ENCODE assay signal across 8 cellular contexts in the genomic region with DNA sequence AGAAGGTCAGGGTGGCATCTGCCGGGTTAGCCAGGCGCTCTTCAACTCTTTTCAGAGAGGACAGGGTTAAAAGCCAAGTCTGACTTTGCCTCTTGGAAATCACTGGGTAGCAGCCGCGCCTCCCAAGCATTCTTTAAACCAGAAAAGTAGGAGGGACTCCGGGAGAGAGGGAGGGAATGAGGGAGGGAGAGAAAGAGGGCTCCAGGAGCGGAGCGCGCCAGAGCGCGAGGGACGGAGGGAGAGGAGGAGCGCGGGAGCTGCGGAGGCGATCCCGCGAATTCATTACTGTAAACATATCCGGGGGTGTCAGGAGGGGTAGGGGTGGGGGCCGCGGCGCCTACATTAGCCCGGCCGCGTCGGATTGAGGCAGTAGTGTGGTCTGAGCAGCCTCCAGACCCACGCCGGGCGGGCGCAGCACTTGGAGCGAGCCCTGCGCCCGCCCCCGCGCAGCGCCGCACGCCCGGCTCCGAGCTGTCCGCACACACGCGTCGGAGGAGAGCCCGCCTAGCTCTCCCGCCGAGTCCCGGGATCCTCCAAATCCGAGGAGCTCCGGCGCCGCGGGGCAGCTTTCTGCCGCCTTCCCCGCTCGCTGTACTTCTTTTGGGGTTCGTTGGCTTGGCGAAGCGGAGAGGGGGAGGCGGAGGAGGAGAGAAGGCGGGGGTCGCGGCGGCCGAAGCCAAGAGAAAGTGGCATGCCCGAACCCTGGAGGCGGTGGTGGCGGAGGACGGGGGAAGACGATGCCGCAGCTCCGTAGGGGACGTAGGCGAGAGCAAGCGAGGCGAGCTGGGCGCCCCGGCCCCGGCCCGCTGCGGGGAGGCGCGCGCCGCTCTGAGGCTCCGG. TPM values are rescaled to one million over a fixed set of nuclear protein-coding genes. Genes with fewer than 3 reads are reported as not detected.
A peak's percentile ranks its signal among the peaks of the same experiment; 100 is the strongest.
DNase-seq lines count a peak whose midpoint lies in the region; ATAC-seq and TF ChIP-seq lines count a peak whose summit lies in the region.

No MANE protein-coding gene starts in this region.

- H3K4me3 ChIP-seq in lower leg skin (ENCODE audit: low read depth, poor library complexity, severe bottlenecking) (peak overlapping the region; percentile 62), thymus (ENCODE audit: low read length) (peak overlapping the region; percentile 11)

- no peaks in the 10 kb centered on the region for H3K36me3 Mint-ChIP-seq in endothelial cell (ENCODE audit: low read depth, unreplicated experiment)

- no peaks in the 10 kb centered on the region for H3K4me1 ChIP-seq in thymus (ENCODE audit: control insufficient read depth, insufficient read depth, low read length)

- TF ChIP-seq CTCF in endothelial cell (IDR thresholded peaks at IDR 0.05; ENCODE audit: unreplicated experiment) (no peak), lower leg skin (IDR thresholded peaks at IDR 0.05) (no peak)

- H3K36me3 ChIP-seq in thymus (ENCODE audit: control insufficient read depth, insufficient read depth): no peaks in the 10 kb centered on the region

- WGBS in lower leg skin, 2 donors: 1% methylated on average over 46 to 61 of the region's 85 CpGs
- WGBS in thymus: 3% methylated on average over 85 of the region's 85 CpGs

- peaks cover 41% of the 10 kb centered on the region for H3K4me1 Mint-ChIP-seq in endothelial cell (ENCODE audit: unreplicated experiment)

- ATAC-seq in GM18505 (IDR thresholded peaks at IDR 0.05; ENCODE audit: unreplicated experiment): no peak
- no peak for ATAC-seq in GM21786 (IDR thresholded peaks at IDR 0.05; ENCODE audit: unreplicated experiment)

- intact Hi-C loops in lower leg skin (cut with DNase I; ENCODE audit: low total_unique reads): no loop called here

- H3K27ac ChIP-seq in thymus (ENCODE audit: low read depth): no peak overlapping the region

- no peaks in the 10 kb centered on the region for H3K9me3 ChIP-seq in thymus (ENCODE audit: control insufficient read depth)

- no peaks in the 10 kb centered on the region for H3K9me3 Mint-ChIP-seq in endothelial cell (ENCODE audit: unreplicated experiment)

- peaks cover 63% of the 10 kb centered on the region for H3K27me3 ChIP-seq in thymus (ENCODE audit: control insufficient read depth, insufficient read depth)

- TF ChIP-seq POLR2A in lower leg skin (IDR thresholded peaks at IDR 0.05) (no peak), GM18505 (IDR thresholded peaks at IDR 0.05; ENCODE audit: borderline replicate concordance, extremely low read depth, insufficient read depth, insufficient read length) (no peak)

- peaks cover 28% of the 10 kb centered on the region for H3K27me3 Mint-ChIP-seq in endothelial cell (ENCODE audit: unreplicated experiment)

- H3K27ac Mint-ChIP-seq in endothelial cell (ENCODE audit: unreplicated experiment): no peak overlapping the region

- DNase-seq in GM03348 (ENCODE audit: low spot score): peak; percentile 86
- peak; percentile 50 for DNase-seq in NCI-H510A treated with DMSO at 0.1 percent for 48 hours (lab: John Stamatoyannopoulos, UW)
- DNase-seq in endothelial cell (ENCODE audit: low spot score): peak; percentile 41
- peak; percentile 63 to 86 for DNase-seq in lower leg skin (ENCODE audit: low spot score in 2 of 2)
- no peak for DNase-seq in UCSD-AML1 (lab: John Stamatoyannopoulos, UW; ENCODE audit: unreplicated experiment)

- H3K4me3 Mint-ChIP-seq in endothelial cell (ENCODE audit: unreplicated experiment): peak overlapping the region; percentile 94

RNA-seq across cellular contexts. Expression of a gene that starts 3.3 kb away (rescaled TPM):
- 7.8 TPM for total RNA-seq in endothelial cell (ENCODE audit: unreplicated experiment)
- 10 to 100 TPM; 11.5 to 36.5 (median 28.0) TPM for total RNA-seq in lower leg skin
- 1.8 TPM for polyA plus RNA-seq in thymus
